1 cellular context compared by ENCODE assay signal in genomic region chr15:88987590-88987950, GRCh38.
TF ChIP-seq lines count a peak whose summit lies in the region.

No MANE protein-coding gene starts in this region.

TF ChIP-seq in IMR-90, 13 proteins besides CTCF, POLR2A, EP300 and RAD21:
- TF ChIP-seq MAZ (IDR thresholded peaks at IDR 0.05; ENCODE audit: borderline replicate concordance, low read depth, low read length): no peak
- no peak for TF ChIP-seq FOS (IDR thresholded peaks at IDR 0.05; ENCODE audit: low read depth, low read length)
- TF ChIP-seq CHD1 (IDR thresholded peaks at IDR 0.05; ENCODE audit: low read depth, low read length): no peak
- no peak for TF ChIP-seq BHLHE40 (IDR thresholded peaks at IDR 0.05; ENCODE audit: low read depth, low read length)
- TF ChIP-seq RCOR1 (IDR thresholded peaks at IDR 0.05; ENCODE audit: insufficient replicate concordance, low read length): no peak
- TF ChIP-seq NFE2L2 (IDR thresholded peaks at IDR 0.05; ENCODE audit: low read depth, low read length): no peak
- TF ChIP-seq SMC3 (IDR thresholded peaks at IDR 0.05; ENCODE audit: low read depth, low read length): no peak
- TF ChIP-seq CEBPB (IDR thresholded peaks at IDR 0.05; ENCODE audit: low read depth, low read length): no peak
- TF ChIP-seq ELK1 (IDR thresholded peaks at IDR 0.05; ENCODE audit: borderline replicate concordance, low read depth, low read length): no peak
